8 cellular contexts compared by ENCODE assay signal in the genomic region with DNA sequence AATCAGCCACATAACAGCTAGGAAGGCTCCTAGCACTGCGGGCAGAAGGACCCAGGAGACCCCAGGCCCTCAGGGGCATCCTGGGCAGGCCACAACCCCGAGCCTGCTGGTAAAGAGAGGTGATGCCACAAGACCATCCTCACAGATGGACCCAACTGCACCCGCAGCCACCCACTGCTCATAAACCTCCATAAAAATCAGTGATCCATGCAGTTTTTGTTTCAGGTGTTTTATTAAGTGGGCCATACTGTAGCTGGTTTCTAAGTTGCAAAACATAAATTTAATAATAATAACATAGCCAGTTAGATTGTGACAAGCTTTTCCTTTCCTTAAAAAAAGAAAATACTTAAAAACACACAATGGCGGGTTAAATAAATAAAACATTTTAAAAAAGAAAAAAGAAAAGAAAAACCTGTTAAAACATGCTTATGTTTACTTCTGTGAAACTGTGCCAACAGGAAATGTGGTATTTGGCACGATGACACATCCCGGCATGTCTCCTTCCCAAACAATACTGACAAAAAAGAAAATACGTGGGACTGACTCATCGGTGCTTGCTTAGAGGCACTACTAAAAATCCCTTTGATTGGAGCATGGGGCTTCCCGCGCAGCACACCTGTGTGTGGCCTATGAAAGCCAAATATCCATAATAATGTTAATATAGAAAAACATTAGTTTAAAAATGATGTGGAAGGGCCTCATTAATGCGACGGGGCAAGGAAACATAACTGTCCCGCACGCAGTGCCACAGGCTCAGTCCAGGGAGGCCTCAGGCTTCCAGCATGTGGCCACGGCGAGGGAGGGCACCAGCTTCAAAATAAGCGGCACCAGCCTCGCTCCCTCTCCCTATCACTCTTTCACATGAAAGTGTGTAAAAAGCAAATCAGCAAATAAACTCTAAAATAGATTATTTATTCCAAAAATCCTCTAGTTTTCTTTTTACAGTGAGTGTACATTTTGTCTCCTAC. TPM values are rescaled to one million over a fixed set of nuclear protein-coding genes. Genes with fewer than 3 reads are reported as not detected.
A peak's percentile ranks its signal among the peaks of the same experiment; 100 is the strongest.
DNase-seq lines count a peak whose midpoint lies in the region; ATAC-seq and TF ChIP-seq lines count a peak whose summit lies in the region.

No MANE protein-coding gene starts in this region.

- peak in 1 of 7 experiments; percentile 16 for DNase-seq in CD8-positive, alpha-beta T cell
- peak; percentile 98 for DNase-seq in NCI-H1105 treated with DMSO at 0.1 percent for 48 hours (lab: John Stamatoyannopoulos, UW)
- DNase-seq in activated CD4-positive, alpha-beta memory T cell treated with anti-CD3 and anti-CD28 coated beads, Interleukin-2, amount 10 ng/mL, durations not matched to agents 7 days and 5 days = peak; percentile 25
- DNase-seq in foreskin keratinocyte = peak; percentile 89 to 96
- no peak for DNase-seq in stimulated activated effector memory CD8-positive, alpha-beta T cell treated with anti-CD3 and anti-CD28 coated beads, Interleukin-12 subunit alpha, Interleukin-12 subunit beta, amount 100 ng/mL, for 72 hours (ENCODE audit: low spot score in 2 of 2)
- DNase-seq in NCI-H524 treated with DMSO at 0.1 percent for 48 hours (lab: John Stamatoyannopoulos, UW) = no peak

- POLR2A ChIA-PET in CD8-positive, alpha-beta T cell (lab: Charles Lee) = interaction anchor here (0.5 kb wide), 1 partner anchor 16 kb away, joined by 4 read pairs; no protein-coding TSS in a partner anchor
- POLR2A ChIA-PET in activated CD4-positive, alpha-beta memory T cell treated with anti-CD3 and anti-CD28 coated beads, Interleukin-2, amount 10 ng/mL, durations not matched to agents 7 days and 5 days (lab: Charles Lee) = interaction anchor here (1.0 to 1.6 kb wide), 3 partner anchors 124 to 321 kb away, joined by 3 to 6 read pairs (median 5); a partner anchor contains a TSS

- H3K4me3 ChIP-seq in CD8-positive, alpha-beta T cell (ENCODE audit: low read depth, low read length) = no peak overlapping the region

- H3K9me3 ChIP-seq in CD8-positive, alpha-beta T cell (ENCODE audit: low read length) = no peaks in the 10 kb centered on the region

- no peaks in the 10 kb centered on the region for H3K27me3 Mint-ChIP-seq in CD8-positive, alpha-beta T cell (ENCODE audit: low read depth)
- no peaks in the 10 kb centered on the region for H3K27me3 Mint-ChIP-seq in activated CD4-positive, alpha-beta memory T cell treated with anti-CD3 and anti-CD28 coated beads, Interleukin-2, amount 10 ng/mL, durations not matched to agents 7 days and 5 days

- intact Hi-C loops in CD8-positive, alpha-beta T cell (cut with DNase I, micrococcal nuclease) = loop anchor here in 1 of 2 experiments (5.0 kb wide), 2 partner anchors 122 to 917 kb away; no protein-coding TSS in a partner anchor

- H3K9me3 Mint-ChIP-seq in CD8-positive, alpha-beta T cell = no peaks in the 10 kb centered on the region
- no peaks in the 10 kb centered on the region for H3K9me3 Mint-ChIP-seq in activated CD4-positive, alpha-beta memory T cell treated with anti-CD3 and anti-CD28 coated beads, Interleukin-2, amount 10 ng/mL, durations not matched to agents 7 days and 5 days
- H3K9me3 Mint-ChIP-seq in stimulated activated effector memory CD8-positive, alpha-beta T cell treated with anti-CD3 and anti-CD28 coated beads, Interleukin-12 subunit alpha, Interleukin-12 subunit beta, amount 100 ng/mL, for 72 hours = no peaks in the 10 kb centered on the region

- H3K27ac Mint-ChIP-seq in CD8-positive, alpha-beta T cell = peak overlapping the region; percentile 33
- H3K27ac Mint-ChIP-seq in activated CD4-positive, alpha-beta memory T cell treated with anti-CD3 and anti-CD28 coated beads, Interleukin-2, amount 10 ng/mL, durations not matched to agents 7 days and 5 days = peak overlapping the region; percentile 22
- H3K27ac Mint-ChIP-seq in stimulated activated effector memory CD8-positive, alpha-beta T cell treated with anti-CD3 and anti-CD28 coated beads, Interleukin-12 subunit alpha, Interleukin-12 subunit beta, amount 100 ng/mL, for 72 hours = peak overlapping the region; percentile 42

- no peak overlapping the region for H3K4me3 Mint-ChIP-seq in CD8-positive, alpha-beta T cell
- H3K4me3 Mint-ChIP-seq in activated CD4-positive, alpha-beta memory T cell treated with anti-CD3 and anti-CD28 coated beads, Interleukin-2, amount 10 ng/mL, durations not matched to agents 7 days and 5 days = no peak overlapping the region
- H3K4me3 Mint-ChIP-seq in stimulated activated effector memory CD8-positive, alpha-beta T cell treated with anti-CD3 and anti-CD28 coated beads, Interleukin-12 subunit alpha, Interleukin-12 subunit beta, amount 100 ng/mL, for 72 hours = no peak overlapping the region

- H3K36me3 ChIP-seq in CD8-positive, alpha-beta T cell (ENCODE audit: insufficient read depth, low read length) = peaks cover 31% of the 10 kb centered on the region

- peaks cover 58% of the 10 kb centered on the region for H3K36me3 Mint-ChIP-seq in CD8-positive, alpha-beta T cell
- no peaks in the 10 kb centered on the region for H3K36me3 Mint-ChIP-seq in activated CD4-positive, alpha-beta memory T cell treated with anti-CD3 and anti-CD28 coated beads, Interleukin-2, amount 10 ng/mL, durations not matched to agents 7 days and 5 days (ENCODE audit: low read depth)
- H3K36me3 Mint-ChIP-seq in stimulated activated effector memory CD8-positive, alpha-beta T cell treated with anti-CD3 and anti-CD28 coated beads, Interleukin-12 subunit alpha, Interleukin-12 subunit beta, amount 100 ng/mL, for 72 hours = peaks cover 6% of the 10 kb centered on the region

- no peak for TF ChIP-seq CTCF in CD8-positive, alpha-beta T cell (IDR thresholded peaks at IDR 0.05)
- no peak for TF ChIP-seq CTCF in foreskin keratinocyte (conservative IDR thresholded peaks at IDR 0.05)

- no peak overlapping the region for H3K27ac ChIP-seq in CD8-positive, alpha-beta T cell (ENCODE audit: low read depth, low read length)
- peak overlapping the region; percentile 47 for H3K27ac ChIP-seq in foreskin keratinocyte

- ATAC-seq in CD8-positive, alpha-beta T cell = no peak
- peak; percentile 91 for ATAC-seq in foreskin keratinocyte
- ATAC-seq in stimulated activated effector memory CD8-positive, alpha-beta T cell treated with anti-CD3 and anti-CD28 coated beads, Interleukin-12 subunit alpha, Interleukin-12 subunit beta, amount 100 ng/mL, for 72 hours = peak; percentile 59
- no peak for ATAC-seq in GM18511 (IDR thresholded peaks at IDR 0.05; ENCODE audit: unreplicated experiment)
- no peak for ATAC-seq in GM18868 (IDR thresholded peaks at IDR 0.05; ENCODE audit: unreplicated experiment)

- no peaks in the 10 kb centered on the region for H3K27me3 ChIP-seq in CD8-positive, alpha-beta T cell (ENCODE audit: insufficient read depth, low read length)
- no peaks in the 10 kb centered on the region for H3K27me3 ChIP-seq in foreskin keratinocyte

- H3K4me1 ChIP-seq in CD8-positive, alpha-beta T cell (ENCODE audit: insufficient read depth, low read length) = no peaks in the 10 kb centered on the region
- peaks cover 12% of the 10 kb centered on the region for H3K4me1 ChIP-seq in foreskin keratinocyte

- peaks cover 9% of the 10 kb centered on the region for H3K4me1 Mint-ChIP-seq in CD8-positive, alpha-beta T cell (ENCODE audit: low read depth)
- peaks cover 36% of the 10 kb centered on the region for H3K4me1 Mint-ChIP-seq in activated CD4-positive, alpha-beta memory T cell treated with anti-CD3 and anti-CD28 coated beads, Interleukin-2, amount 10 ng/mL, durations not matched to agents 7 days and 5 days
- peaks cover 18% of the 10 kb centered on the region for H3K4me1 Mint-ChIP-seq in stimulated activated effector memory CD8-positive, alpha-beta T cell treated with anti-CD3 and anti-CD28 coated beads, Interleukin-12 subunit alpha, Interleukin-12 subunit beta, amount 100 ng/mL, for 72 hours

- CTCF ChIA-PET in CD8-positive, alpha-beta T cell (lab: Charles Lee) = interaction anchor here (0.9 to 3.6 kb wide), 16 partner anchors 8 to 333 kb away, joined by 3 to 27 read pairs (median 4); no protein-coding TSS in a partner anchor
- CTCF ChIA-PET in activated CD4-positive, alpha-beta memory T cell treated with anti-CD3 and anti-CD28 coated beads, Interleukin-2, amount 10 ng/mL, durations not matched to agents 7 days and 5 days (lab: Charles Lee) = interaction anchor here (0.9 to 4.5 kb wide), 26 partner anchors 8 to 367 kb away, joined by 3 to 149 read pairs (median 7); a partner anchor contains a TSS

RNA-seq across cellular contexts. Expression of a gene that starts 47.5 kb away (rescaled TPM):
- total RNA-seq in CD8-positive, alpha-beta T cell = not detected
- total RNA-seq in activated CD4-positive, alpha-beta memory T cell treated with anti-CD3 and anti-CD28 coated beads, Interleukin-2, amount 10 ng/mL, durations not matched to agents 7 days and 5 days = not detected
- total RNA-seq in foreskin keratinocyte = 0.78 and 4.1 TPM in 2 replicates
- 1.3 and 2.8 TPM in 2 replicates for polyA plus RNA-seq in foreskin keratinocyte

Comparison
In these comparisons a context has a peak if more than half of its experiments do, and no peak if none do; other contexts are left out.
1. ATAC-seq: peak in foreskin keratinocyte (single experiment) and stimulated activated effector memory CD8-positive, alpha-beta T cell treated with anti-CD3 and anti-CD28 coated beads, Interleukin-12 subunit alpha, Interleukin-12 subunit beta, amount 100 ng/mL, for 72 hours (single experiment); none in CD8-positive, alpha-beta T cell (single experiment), GM18511 (single experiment) and GM18868 (single experiment).
2. DNase-seq: peak in NCI-H1105 treated with DMSO at 0.1 percent for 48 hours (single experiment), activated CD4-positive, alpha-beta memory T cell treated with anti-CD3 and anti-CD28 coated beads, Interleukin-2, amount 10 ng/mL, durations not matched to agents 7 days and 5 days (single experiment) and foreskin keratinocyte (2 of 2); none in stimulated activated effector memory CD8-positive, alpha-beta T cell treated with anti-CD3 and anti-CD28 coated beads, Interleukin-12 subunit alpha, Interleukin-12 subunit beta, amount 100 ng/mL, for 72 hours (0 of 2) and NCI-H524 treated with DMSO at 0.1 percent for 48 hours (single experiment).
3. Peak in every context shown above with its lines, with median percentiles within 50 percentile points of each other: H3K27ac Mint-ChIP-seq.